11 cellular contexts compared by ENCODE assay signal in the genomic region with DNA sequence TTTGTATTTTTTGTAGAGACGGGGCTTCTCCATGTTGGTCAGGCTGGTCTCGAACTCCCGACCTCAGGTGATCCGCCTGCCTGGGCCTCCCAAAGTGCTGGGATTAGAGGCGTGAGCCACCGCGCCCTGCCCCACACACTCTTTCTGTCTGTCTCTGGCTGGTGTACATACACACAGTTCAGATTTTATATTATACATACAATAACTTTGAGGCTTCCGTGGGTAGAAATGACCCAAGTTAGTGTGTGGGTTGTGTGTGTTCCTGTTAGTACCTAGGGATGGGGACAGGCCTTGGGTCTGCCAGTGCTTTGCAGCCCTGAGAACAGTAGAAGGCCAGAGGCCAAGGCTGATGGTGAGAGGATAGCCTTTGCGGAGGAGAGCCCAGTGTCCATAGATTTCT. TPM values are rescaled to one million over a fixed set of nuclear protein-coding genes. Genes with fewer than 3 reads are reported as not detected.
DNase-seq lines count a peak whose midpoint lies in the region; ATAC-seq and TF ChIP-seq lines count a peak whose summit lies in the region.
"Had no signal": no experiment of that assay in that cellular context is flagged by ENCODE, and none has a peak within 500 bp of the region (broad histone marks: within the 10 kb centered on the region; RNA-seq: fewer than 3 reads in every experiment).

No MANE protein-coding gene starts in this region.

- H3K4me3 Mint-ChIP-seq in progenitor cell of endocrine pancreas (ENCODE audit: low read depth), result peak overlapping the region; percentile 46

- H3K27ac Mint-ChIP-seq in progenitor cell of endocrine pancreas, result no peak overlapping the region

- peaks cover 18% of the 10 kb centered on the region for H3K4me1 Mint-ChIP-seq in progenitor cell of endocrine pancreas (ENCODE audit: low read depth)

- H3K9me3 Mint-ChIP-seq in progenitor cell of endocrine pancreas (ENCODE audit: low read depth), result no peaks in the 10 kb centered on the region

- intact Hi-C loops in left colon (cut with DNase I, micrococcal nuclease), result loop anchor here in 1 of 2 donors (5.0 kb wide), 1 partner anchor 120 kb away; no protein-coding TSS in a partner anchor

- H3K27ac ChIP-seq in 22Rv1 (peak overlapping the region; percentile 85), HL-60 (replicated peaks) (peak overlapping the region; percentile 88; the same call in 1 of the 2 replicates), coronary artery (peak overlapping the region; percentile 97 to 99)

- H3K27me3 Mint-ChIP-seq in progenitor cell of endocrine pancreas, result peaks cover 16% of the 10 kb centered on the region

- ATAC-seq in left colon (no peak), HG03521 (IDR thresholded peaks at IDR 0.05; ENCODE audit: unreplicated experiment) (no peak), GM19452 (IDR thresholded peaks at IDR 0.05; ENCODE audit: unreplicated experiment) (no peak)

- H3K4me3 ChIP-seq in HL-60 (replicated peaks; ENCODE audit: insufficient read depth, low read length), result no peak overlapping the region
- H3K4me3 ChIP-seq in coronary artery, result peak overlapping the region; percentile 97
- H3K4me3 ChIP-seq: MG63 had no signal

- no peak for DNase-seq in HL-60 (ENCODE audit: low read depth in 1 of 2, low spot score in 1 of 2)
- DNase-seq in coronary artery (ENCODE audit: low spot score), result no peak
- DNase-seq in progenitor cell of endocrine pancreas (ENCODE audit: low spot score, unreplicated experiment), result no peak
- no peak for DNase-seq in left colon
- DNase-seq in NCI-H510A (lab: John Stamatoyannopoulos, UW), result no peak
- DNase-seq: cortex of kidney, MG63, NCI-H226 had no signal

- no peaks in the 10 kb centered on the region for H3K27me3 ChIP-seq in HL-60 (ENCODE audit: insufficient read depth, poor library complexity, severe bottlenecking)

- peaks cover 8% of the 10 kb centered on the region for H3K36me3 Mint-ChIP-seq in progenitor cell of endocrine pancreas (ENCODE audit: insufficient read depth)

- TF ChIP-seq CTCF in 22Rv1 (IDR thresholded peaks at IDR 0.05) (no peak), HL-60 (IDR thresholded peaks at IDR 0.05; ENCODE audit: insufficient read depth, low read length) (no peak), coronary artery (IDR thresholded peaks at IDR 0.05) (no peak), progenitor cell of endocrine pancreas (IDR thresholded peaks at IDR 0.05; ENCODE audit: unreplicated experiment) (no peak)

RNA-seq across cellular contexts. Expression of gene ZBTB16, which starts 2.8 kb away (rescaled TPM):
- total RNA-seq in progenitor cell of endocrine pancreas (29.6 and 32.6 TPM in 2 replicates), left colon (10 to 100 TPM in 1 of 2 donors, 1 to 10 TPM in 1; 10.0 to 75.1 TPM)
